ENCODE assay signal across 12 cellular contexts in genomic region chr9:76438841-76439588, GRCh38.
DNase-seq lines count a peak whose midpoint lies in the region; ATAC-seq and TF ChIP-seq lines count a peak whose summit lies in the region.
"Had no signal": no experiment of that assay in that cellular context is flagged by ENCODE, and none has a peak within 500 bp of the region (broad histone marks: within the 10 kb centered on the region; RNA-seq: fewer than 3 reads in every experiment).

No MANE protein-coding gene starts in this region.

- H3K27ac ChIP-seq in coronary artery = no peak overlapping the region
- no peak overlapping the region for H3K27ac ChIP-seq in caudate nucleus (ENCODE audit: low read depth, low read length)
- H3K27ac ChIP-seq: right atrium auricular region had no signal

- H3K4me3 ChIP-seq in coronary artery = no peak overlapping the region
- H3K4me3 ChIP-seq: lung, right atrium auricular region had no signal

- TF ChIP-seq CTCF in GM13976 (IDR thresholded peaks at IDR 0.05; ENCODE audit: borderline replicate concordance, control extremely low read depth, extremely low read depth, insufficient read depth, missing control alignments) (no peak), coronary artery (IDR thresholded peaks at IDR 0.05) (no peak)

- ATAC-seq in GM19043 (IDR thresholded peaks at IDR 0.05; ENCODE audit: low read depth, unreplicated experiment) (peak; percentile 58), HG02798 (IDR thresholded peaks at IDR 0.05; ENCODE audit: poor library complexity, unreplicated experiment) (peak; percentile 78), HG03571 (IDR thresholded peaks at IDR 0.05; ENCODE audit: unreplicated experiment) (peak; percentile 63)
- ATAC-seq: PC-3 had no signal

- DNase-seq in GM13976 (ENCODE audit: low spot score) (peak; percentile 51), NCI-H226 (no peak), coronary artery (ENCODE audit: low spot score) (no peak), HPDE6-E6E7 (ENCODE audit: extremely low spot score) (no peak), caudate nucleus (lab: John Stamatoyannopoulos, UW) (no peak)
- DNase-seq: activated CD4-positive, alpha-beta T cell treated with anti-CD3 and anti-CD28 coated beads for 1 hour; PC-3 had no signal

- in situ Hi-C loops in GM13976 (cut with MboI; ENCODE audit: low sequenced_read_pairs, unreplicated experiment) = no loop called here
